In genomic region chr17:8294361-8294760, GRCh38 we compare ENCODE assay signal across 12 cellular contexts. TPM values are rescaled to one million over a fixed set of nuclear protein-coding genes. Genes with fewer than 3 reads are reported as not detected.
DNase-seq lines count a peak whose midpoint lies in the region; ATAC-seq and TF ChIP-seq lines count a peak whose summit lies in the region.
"Had no signal": no experiment of that assay in that cellular context is flagged by ENCODE, and none has a peak within 500 bp of the region (broad histone marks: within the 10 kb centered on the region; RNA-seq: fewer than 3 reads in every experiment).

No MANE protein-coding gene starts in this region.

- intact Hi-C loops in activated CD4-positive, alpha-beta T cell treated with anti-CD3 and anti-CD28 coated beads, Interleukin-2, amount 10 ng/mL, durations not matched to agents 24 days and 14 days (cut with micrococcal nuclease), result loop anchor here (2.0 kb wide), 2 partner anchors 74 to 176 kb away; partner anchors contain the start of gene ALOXE3
- intact Hi-C loops in spleen (cut with DNase I; ENCODE audit: low total_unique reads), result loop anchor here (10.0 kb wide), 1 partner anchor 70 kb away; no protein-coding TSS in a partner anchor
- intact Hi-C loops in body of pancreas (cut with DNase I), result no loop called here

- H3K4me3 ChIP-seq in gastroesophageal sphincter (no peak overlapping the region), spleen (peak overlapping the region in 1 of 8 donors; percentile 85), body of pancreas (no peak overlapping the region)

- peaks cover 6% of the 10 kb centered on the region for H3K36me3 Mint-ChIP-seq in activated CD4-positive, alpha-beta T cell treated with anti-CD3 and anti-CD28 coated beads, Interleukin-2, amount 10 ng/mL, durations not matched to agents 24 days and 14 days (ENCODE audit: low read depth)

- peaks cover 39% of the 10 kb centered on the region for H3K4me1 Mint-ChIP-seq in activated CD4-positive, alpha-beta T cell treated with anti-CD3 and anti-CD28 coated beads, Interleukin-2, amount 10 ng/mL, durations not matched to agents 24 days and 14 days

- no peaks in the 10 kb centered on the region for H3K9me3 ChIP-seq in gastroesophageal sphincter
- H3K9me3 ChIP-seq in spleen, result no peaks in the 10 kb centered on the region
- H3K9me3 ChIP-seq in body of pancreas, result no peaks in the 10 kb centered on the region

- no peaks in the 10 kb centered on the region for H3K9me3 Mint-ChIP-seq in activated CD4-positive, alpha-beta T cell treated with anti-CD3 and anti-CD28 coated beads, Interleukin-2, amount 10 ng/mL, durations not matched to agents 24 days and 14 days

- H3K27me3 Mint-ChIP-seq in activated CD4-positive, alpha-beta T cell treated with anti-CD3 and anti-CD28 coated beads, Interleukin-2, amount 10 ng/mL, durations not matched to agents 24 days and 14 days, result no peaks in the 10 kb centered on the region

- WGBS in gastroesophageal sphincter (ENCODE audit: low coverage in 1 of 2), 2 donors, result 87% methylated on average over 4 of the region's 9 CpGs; no CpG with 5 or more reads in 1 of the 2 donors
- WGBS in spleen, 5 donors, result 92 to 96% (median 94%) methylated on average over 5 to 9 of the region's 9 CpGs
- WGBS in body of pancreas, 2 donors, result 92% methylated on average over 9 of the region's 9 CpGs; no CpG with 5 or more reads in 1 of the 2 donors

- no peak for DNase-seq in activated CD4-positive, alpha-beta T cell treated with anti-CD3 and anti-CD28 coated beads, Interleukin-2, amount 10 ng/mL, durations not matched to agents 24 days and 14 days
- DNase-seq in activated CD4-positive, alpha-beta T cell treated with anti-CD3 and anti-CD28 coated beads, Interleukin-2, amount 50 U/mL, for 48 hours, result no peak
- peak; percentile 81 for DNase-seq in spleen
- DNase-seq in substantia nigra (lab: John Stamatoyannopoulos, UW), result no peak
- DNase-seq in body of pancreas, result no peak
- DNase-seq in DMS153 (lab: John Stamatoyannopoulos, UW), result no peak
- DNase-seq: activated CD8-positive, alpha-beta memory T cell treated with anti-CD3 and anti-CD28 coated beads, Interleukin-2, amount 50 U/mL, for 4 hours; midbrain; NCI-H1048 had no signal

- TF ChIP-seq CTCF in VCaP (conservative IDR thresholded peaks at IDR 0.05), result no peak
- no peak for TF ChIP-seq CTCF in gastroesophageal sphincter (IDR thresholded peaks at IDR 0.05)
- TF ChIP-seq CTCF in spleen (IDR thresholded peaks at IDR 0.05 in 8 of 11, conservative IDR thresholded peaks at IDR 0.05 in 3 of 11), result no peak
- no peak for TF ChIP-seq CTCF in body of pancreas (IDR thresholded peaks at IDR 0.05)

- TF ChIP-seq EP300 in gastroesophageal sphincter (IDR thresholded peaks at IDR 0.05), result no peak

- ATAC-seq in gastroesophageal sphincter (no peak), body of pancreas (no peak)

- no peaks in the 10 kb centered on the region for H3K36me3 ChIP-seq in gastroesophageal sphincter
- H3K36me3 ChIP-seq in spleen, result peaks cover 0 to 5% (median 0%) of the 10 kb centered on the region in 6 donors
- no peaks in the 10 kb centered on the region for H3K36me3 ChIP-seq in body of pancreas (replicated peaks in 1 of 2; ENCODE audit: insufficient read depth in 1 of 2, low read depth in 2 of 2)

- no peaks in the 10 kb centered on the region for H3K27me3 ChIP-seq in gastroesophageal sphincter
- H3K27me3 ChIP-seq in spleen (replicated peaks in 1 of 7), result no peaks in the 10 kb centered on the region
- H3K27me3 ChIP-seq in body of pancreas, result no peaks in the 10 kb centered on the region

- H3K27ac ChIP-seq in VCaP (peak overlapping the region; percentile 74; the same call in 1 of the 2 replicates), gastroesophageal sphincter (peak overlapping the region in 3 of 4 donors; percentile 90 to 94 (median 93)), spleen (peak overlapping the region in 3 of 8 donors; percentile 95 to 97 (median 96)), substantia nigra (ENCODE audit: low read depth, low read length, poor library complexity, severe bottlenecking) (no peak overlapping the region), body of pancreas (peak overlapping the region in 2 of 4 donors; percentile 95)

- peak overlapping the region; percentile 83 for H3K4me3 Mint-ChIP-seq in activated CD4-positive, alpha-beta T cell treated with anti-CD3 and anti-CD28 coated beads, Interleukin-2, amount 10 ng/mL, durations not matched to agents 24 days and 14 days

- peaks cover 0 to 26% (median 13%) of the 10 kb centered on the region in 3 donors for H3K4me1 ChIP-seq in gastroesophageal sphincter
- H3K4me1 ChIP-seq in spleen, result peaks cover 5 to 66% (median 38%) of the 10 kb centered on the region in 6 donors
- peaks cover 20% of the 10 kb centered on the region for H3K4me1 ChIP-seq in body of pancreas

- H3K27ac Mint-ChIP-seq in activated CD4-positive, alpha-beta T cell treated with anti-CD3 and anti-CD28 coated beads, Interleukin-2, amount 10 ng/mL, durations not matched to agents 24 days and 14 days, result peak overlapping the region; percentile 90

- no peak for TF ChIP-seq POLR2A in gastroesophageal sphincter (IDR thresholded peaks at IDR 0.05)
- TF ChIP-seq POLR2A in spleen (IDR thresholded peaks at IDR 0.05), result no peak
- no peak for TF ChIP-seq POLR2A in body of pancreas (IDR thresholded peaks at IDR 0.05)

RNA-seq across cellular contexts. Expression of gene SLC25A35, which starts 0.8 kb away (rescaled TPM):
- total RNA-seq in activated CD4-positive, alpha-beta T cell treated with anti-CD3 and anti-CD28 coated beads, Interleukin-2, amount 10 ng/mL, durations not matched to agents 24 days and 14 days, result 5.4 and 6.8 TPM in 2 replicates
- 1 to 10 TPM in 3 of 4 donors, under 1 TPM in 1; 0.35 to 6.1 (median 3.4) TPM for total RNA-seq in gastroesophageal sphincter
- 10 to 100 TPM in 1 of 7 donors, 1 to 10 TPM in 6; 4.2 to 16.7 (median 7.3) TPM for total RNA-seq in spleen
- polyA plus RNA-seq in spleen, result 1 to 10 TPM; 4.6 to 5.6 (median 5.5) TPM
- total RNA-seq in body of pancreas, result 1 to 10 TPM; 1.0 to 7.6 TPM

RNA-seq across cellular contexts. Expression of gene RANGRF, which starts 5.9 kb away (rescaled TPM):
- 57.5 and 66.3 TPM in 2 replicates for total RNA-seq in activated CD4-positive, alpha-beta T cell treated with anti-CD3 and anti-CD28 coated beads, Interleukin-2, amount 10 ng/mL, durations not matched to agents 24 days and 14 days
- total RNA-seq in gastroesophageal sphincter (10 to 100 TPM; 28.5 to 34.6 (median 30.1) TPM), spleen (10 to 100 TPM; 18.9 to 25.6 (median 21.2) TPM), body of pancreas (10 to 100 TPM in 1 of 2 donors, 1 to 10 TPM in 1; 4.7 to 13.5 TPM)
- 10 to 100 TPM; 52.1 to 55.9 (median 54.1) TPM for polyA plus RNA-seq in spleen

RNA-seq across cellular contexts. Expression of gene ARHGEF15, which starts 15.7 kb away (rescaled TPM):
- not detected in 2 replicates for total RNA-seq in activated CD4-positive, alpha-beta T cell treated with anti-CD3 and anti-CD28 coated beads, Interleukin-2, amount 10 ng/mL, durations not matched to agents 24 days and 14 days
- 10 to 100 TPM in 2 of 4 donors, 1 to 10 TPM in 2; 4.4 to 25.4 (median 16.2) TPM for total RNA-seq in gastroesophageal sphincter
- 10 to 100 TPM in 4 of 7 donors, 1 to 10 TPM in 3; 6.9 to 16.7 (median 12.1) TPM for total RNA-seq in spleen
- 10 to 100 TPM in 1 of 3 donors, 1 to 10 TPM in 2; 2.3 to 14.2 (median 7.3) TPM for polyA plus RNA-seq in spleen
- 1 to 10 TPM; 2.3 to 6.3 TPM for total RNA-seq in body of pancreas

RNA-seq across cellular contexts. Expression of gene PFAS, which starts 45.3 kb away (rescaled TPM):
- 208 and 211 TPM in 2 replicates for total RNA-seq in activated CD4-positive, alpha-beta T cell treated with anti-CD3 and anti-CD28 coated beads, Interleukin-2, amount 10 ng/mL, durations not matched to agents 24 days and 14 days
- 10 to 100 TPM; 10.8 to 28.9 (median 16.0) TPM for total RNA-seq in gastroesophageal sphincter
- total RNA-seq in spleen, result 10 to 100 TPM; 14.0 to 70.3 (median 30.8) TPM
- 10 to 100 TPM; 12.6 to 22.8 (median 14.1) TPM for polyA plus RNA-seq in spleen
- total RNA-seq in body of pancreas, result 10 to 100 TPM in 1 of 2 donors, 1 to 10 TPM in 1; 9.9 to 33.0 TPM

RNA-seq across cellular contexts. Expression of gene ODF4, which starts 45.3 kb away (rescaled TPM):
- not detected in 2 replicates for total RNA-seq in activated CD4-positive, alpha-beta T cell treated with anti-CD3 and anti-CD28 coated beads, Interleukin-2, amount 10 ng/mL, durations not matched to agents 24 days and 14 days
- not detected for total RNA-seq in gastroesophageal sphincter
- total RNA-seq in spleen, result not detected
- polyA plus RNA-seq in spleen, result not detected
- not detected for total RNA-seq in body of pancreas
- total RNA-seq: esophagus mucosa had no signal
